Comparison of ENCODE assay signal across 9 cellular contexts in genomic region chr1:51491166-51491981, GRCh38. TPM values are rescaled to one million over a fixed set of nuclear protein-coding genes. Genes with fewer than 3 reads are reported as not detected.
DNase-seq lines count a peak whose midpoint lies in the region; ATAC-seq and FAIRE-seq lines count a peak whose summit lies in the region.
"Had no signal": no experiment of that assay in that cellular context is flagged by ENCODE, and none has a peak within 500 bp of the region (broad histone marks: within the 10 kb centered on the region; RNA-seq: fewer than 3 reads in every experiment).

No MANE protein-coding gene starts in this region.

- no peak overlapping the region for H2AK5ac ChIP-seq in mesendoderm (ENCODE audit: low read length)

- H3K23ac ChIP-seq in mesendoderm (ENCODE audit: low read length): no peak overlapping the region

- H3K4ac ChIP-seq in mesendoderm (ENCODE audit: low read depth, low read length): no peak overlapping the region

- H3K27ac Mint-ChIP-seq in activated CD4-positive, alpha-beta T cell treated with anti-CD3 and anti-CD28 coated beads for 36 hours: peak overlapping the region; percentile 33
- peak overlapping the region; percentile 25 for H3K27ac Mint-ChIP-seq in activated CD4-positive, alpha-beta memory T cell treated with anti-CD3 and anti-CD28 coated beads for 36 hours
- peak overlapping the region; percentile 79 for H3K27ac Mint-ChIP-seq in stimulated activated memory B cell treated with anti-CD40 and anti-IgM and Interleukin-4, amounts not matched to agents 10 μg/mL and 1 μg/mL and 100 μg/mL, for 72 hours

- DNase-seq in activated CD4-positive, alpha-beta T cell treated with anti-CD3 and anti-CD28 coated beads for 36 hours: no peak
- no peak for DNase-seq in activated CD4-positive, alpha-beta T cell treated with anti-CD3 and anti-CD28 coated beads for 4 hours
- DNase-seq in activated CD4-positive, alpha-beta memory T cell treated with anti-CD3 and anti-CD28 coated beads for 36 hours: no peak
- no peak for DNase-seq in HTR-8/SVneo (ENCODE audit: insufficient read length, low spot score)
- no peak for DNase-seq in mesendoderm

- no peaks in the 10 kb centered on the region for H3K9me3 Mint-ChIP-seq in activated CD4-positive, alpha-beta T cell treated with anti-CD3 and anti-CD28 coated beads for 36 hours (ENCODE audit: low read depth)
- no peaks in the 10 kb centered on the region for H3K9me3 Mint-ChIP-seq in activated CD4-positive, alpha-beta memory T cell treated with anti-CD3 and anti-CD28 coated beads for 36 hours
- H3K9me3 Mint-ChIP-seq in stimulated activated memory B cell treated with anti-CD40 and anti-IgM and Interleukin-4, amounts not matched to agents 10 μg/mL and 1 μg/mL and 100 μg/mL, for 72 hours: peaks cover 3% of the 10 kb centered on the region

- peaks cover 42% of the 10 kb centered on the region for H3K4me1 Mint-ChIP-seq in activated CD4-positive, alpha-beta T cell treated with anti-CD3 and anti-CD28 coated beads for 36 hours
- peaks cover 53% of the 10 kb centered on the region for H3K4me1 Mint-ChIP-seq in activated CD4-positive, alpha-beta memory T cell treated with anti-CD3 and anti-CD28 coated beads for 36 hours (ENCODE audit: low read depth)
- H3K4me1 Mint-ChIP-seq in stimulated activated memory B cell treated with anti-CD40 and anti-IgM and Interleukin-4, amounts not matched to agents 10 μg/mL and 1 μg/mL and 100 μg/mL, for 72 hours: peaks cover 67% of the 10 kb centered on the region

- intact Hi-C loops in activated CD4-positive, alpha-beta T cell treated with anti-CD3 and anti-CD28 coated beads for 36 hours (cut with DNase I, micrococcal nuclease): no loop called here
- intact Hi-C loops in activated CD4-positive, alpha-beta memory T cell treated with anti-CD3 and anti-CD28 coated beads for 36 hours (cut with micrococcal nuclease): no loop called here

- H3K4me2 ChIP-seq in mesendoderm (ENCODE audit: low read length): no peak overlapping the region

- no peak overlapping the region for H3K9ac ChIP-seq in mesendoderm (ENCODE audit: low read length)

- no peak overlapping the region for H2BK120ac ChIP-seq in mesendoderm (ENCODE audit: low read depth, low read length)

- H3K56ac ChIP-seq in mesendoderm (ENCODE audit: low read length): no peak overlapping the region

- H4K8ac ChIP-seq in mesendoderm (ENCODE audit: low read depth, low read length): no peak overlapping the region

- POLR2A ChIA-PET in activated CD4-positive, alpha-beta T cell treated with anti-CD3 and anti-CD28 coated beads for 36 hours (lab: Charles Lee): no interaction called here
- POLR2A ChIA-PET in activated CD4-positive, alpha-beta memory T cell treated with anti-CD3 and anti-CD28 coated beads for 36 hours (lab: Charles Lee): interaction anchor here (0.6 kb wide), 2 partner anchors 8 to 18 kb away, joined by 3 read pairs; no protein-coding TSS in a partner anchor

- H3K4me3 Mint-ChIP-seq in activated CD4-positive, alpha-beta T cell treated with anti-CD3 and anti-CD28 coated beads for 36 hours: no peak overlapping the region
- no peak overlapping the region for H3K4me3 Mint-ChIP-seq in activated CD4-positive, alpha-beta memory T cell treated with anti-CD3 and anti-CD28 coated beads for 36 hours
- H3K4me3 Mint-ChIP-seq in stimulated activated memory B cell treated with anti-CD40 and anti-IgM and Interleukin-4, amounts not matched to agents 10 μg/mL and 1 μg/mL and 100 μg/mL, for 72 hours: peak overlapping the region; percentile 60

- no peak overlapping the region for H3K27ac ChIP-seq in mesendoderm (ENCODE audit: low read depth, low read length)

- H3K27me3 ChIP-seq in mesendoderm (ENCODE audit: insufficient read depth, low read length, poor library complexity): no peaks in the 10 kb centered on the region

- no peak overlapping the region for H3K4me3 ChIP-seq in mesendoderm (ENCODE audit: low read length)

- H4K5ac ChIP-seq in mesendoderm (ENCODE audit: low read length): no peak overlapping the region

- no peaks in the 10 kb centered on the region for H3K27me3 Mint-ChIP-seq in activated CD4-positive, alpha-beta T cell treated with anti-CD3 and anti-CD28 coated beads for 36 hours
- no peaks in the 10 kb centered on the region for H3K27me3 Mint-ChIP-seq in activated CD4-positive, alpha-beta memory T cell treated with anti-CD3 and anti-CD28 coated beads for 36 hours
- H3K27me3 Mint-ChIP-seq in stimulated activated memory B cell treated with anti-CD40 and anti-IgM and Interleukin-4, amounts not matched to agents 10 μg/mL and 1 μg/mL and 100 μg/mL, for 72 hours: no peaks in the 10 kb centered on the region

- no CpG with 5 or more reads among the region's 4 CpGs for WGBS in mesendoderm (ENCODE audit: extremely low coverage, insufficient coverage, low lambda C conversion rate)

- no peak overlapping the region for H2BK5ac ChIP-seq in mesendoderm (ENCODE audit: low read length)

- no peak for FAIRE-seq in HTR-8/SVneo (lab: Jason Lieb, UNC)
- FAIRE-seq: endothelial cell of umbilical vein had no signal

- ATAC-seq in activated CD4-positive, alpha-beta T cell treated with anti-CD3 and anti-CD28 coated beads for 36 hours: no peak
- ATAC-seq in HG03442 (IDR thresholded peaks at IDR 0.05; ENCODE audit: unreplicated experiment) (peak; percentile 43), HG02623 (IDR thresholded peaks at IDR 0.05; ENCODE audit: unreplicated experiment) (no peak)
- ATAC-seq in stimulated activated memory B cell treated with anti-CD40 and anti-IgM and Interleukin-4, amounts not matched to agents 10 μg/mL and 1 μg/mL and 100 μg/mL, for 72 hours: peak; percentile 88

- peaks cover 12% of the 10 kb centered on the region for H3K79me2 ChIP-seq in mesendoderm (ENCODE audit: control insufficient read depth, insufficient read depth, low read length)

- H3K4me1 ChIP-seq in mesendoderm (ENCODE audit: control insufficient read depth, low read depth, low read length): no peaks in the 10 kb centered on the region

- H3K18ac ChIP-seq in mesendoderm (ENCODE audit: low read length): no peak overlapping the region

- CTCF ChIA-PET in activated CD4-positive, alpha-beta T cell treated with anti-CD3 and anti-CD28 coated beads for 36 hours (lab: Charles Lee): no interaction called here
- CTCF ChIA-PET in activated CD4-positive, alpha-beta memory T cell treated with anti-CD3 and anti-CD28 coated beads for 36 hours (lab: Charles Lee): no interaction called here

- peaks cover 6% of the 10 kb centered on the region for H3K79me1 ChIP-seq in mesendoderm (ENCODE audit: low read length)

- H2BK15ac ChIP-seq in mesendoderm (replicated peaks; ENCODE audit: low read depth): no peak overlapping the region

- peaks cover 10% of the 10 kb centered on the region for H3K36me3 Mint-ChIP-seq in activated CD4-positive, alpha-beta T cell treated with anti-CD3 and anti-CD28 coated beads for 36 hours (ENCODE audit: low read depth)
- peaks cover 2% of the 10 kb centered on the region for H3K36me3 Mint-ChIP-seq in activated CD4-positive, alpha-beta memory T cell treated with anti-CD3 and anti-CD28 coated beads for 36 hours
- H3K36me3 Mint-ChIP-seq in stimulated activated memory B cell treated with anti-CD40 and anti-IgM and Interleukin-4, amounts not matched to agents 10 μg/mL and 1 μg/mL and 100 μg/mL, for 72 hours: peaks cover 10% of the 10 kb centered on the region

- no peaks in the 10 kb centered on the region for H3K36me3 ChIP-seq in mesendoderm (ENCODE audit: control insufficient read depth, insufficient read depth, low read length)

RNA-seq across cellular contexts. Expression of gene EPS15, which starts 27.7 kb away (rescaled TPM):
- total RNA-seq in activated CD4-positive, alpha-beta T cell treated with anti-CD3 and anti-CD28 coated beads for 36 hours: 10 to 100 TPM; 59.6 to 61.6 TPM
- 10 to 100 TPM; 69.5 to 69.6 TPM for total RNA-seq in activated CD4-positive, alpha-beta memory T cell treated with anti-CD3 and anti-CD28 coated beads for 36 hours
- polyA plus RNA-seq in mesendoderm (2013, experiment 1 of 2): 28.0 TPM
- polyA plus RNA-seq in mesendoderm (2013, experiment 2 of 2): 29.8 TPM

Comparison
In these comparisons a context has a peak if more than half of its experiments do, and no peak if none do; other contexts are left out.
1. ATAC-seq: peak in HG03442 (single experiment) and stimulated activated memory B cell treated with anti-CD40 and anti-IgM and Interleukin-4, amounts not matched to agents 10 μg/mL and 1 μg/mL and 100 μg/mL, for 72 hours (single experiment); none in activated CD4-positive, alpha-beta T cell treated with anti-CD3 and anti-CD28 coated beads for 36 hours (single experiment) and HG02623 (single experiment).
2. H3K27ac Mint-ChIP-seq: peak in every context shown above with its lines; median percentile 79 in stimulated activated memory B cell treated with anti-CD40 and anti-IgM and Interleukin-4, amounts not matched to agents 10 μg/mL and 1 μg/mL and 100 μg/mL, for 72 hours; 33 in activated CD4-positive, alpha-beta T cell treated with anti-CD3 and anti-CD28 coated beads for 36 hours; 25 in activated CD4-positive, alpha-beta memory T cell treated with anti-CD3 and anti-CD28 coated beads for 36 hours.